Comparison of ENCODE assay signal across 10 cellular contexts in genomic region chr19:821228-821975, GRCh38. TPM values are rescaled to one million over a fixed set of nuclear protein-coding genes. Genes with fewer than 3 reads are reported as not detected.
DNase-seq lines count a peak whose midpoint lies in the region; ATAC-seq and TF ChIP-seq lines count a peak whose summit lies in the region.
"Had no signal": no experiment of that assay in that cellular context is flagged by ENCODE, and none has a peak within 500 bp of the region (broad histone marks: within the 10 kb centered on the region; RNA-seq: fewer than 3 reads in every experiment).

PLPPR3 (minus strand) TSS chr19:821955; CDS start chr19:821559, 396 bp downstream.

- 0 out of 3 replicates have a peak, but pooled peaks have one; percentile 18 for ATAC-seq in SK-N-SH treated with all-trans-retinoic acid at 6 μM for 48 hours
- no peak for ATAC-seq in omental fat pad (ENCODE audit: low FRiP score)
- ATAC-seq: gastroesophageal sphincter had no signal

- no peaks in the 10 kb centered on the region for H3K79me2 ChIP-seq in hepatocyte

- no peak within 1 kb of the TSS for H3K27ac ChIP-seq in hepatocyte
- H3K27ac ChIP-seq in prostate gland: no peak within 1 kb of the TSS
- H3K27ac ChIP-seq: gastroesophageal sphincter had no signal

- H3K4me3 Mint-ChIP-seq in activated T-helper 1 cell treated with anti-CD3 and anti-CD28 coated beads, Interleukin-12 subunit alpha, Interleukin-12 subunit beta, Interleukin-2, Interleukin-4 antibody, amounts not matched to agents 30 ng/mL and 10 ng/mL and 1 ng/mL, durations not matched to agents 14 hours and 24 hours and 36 hours: no peak within 1 kb of the TSS

- H3K36me3 Mint-ChIP-seq in activated T-helper 1 cell treated with anti-CD3 and anti-CD28 coated beads, Interleukin-12 subunit alpha, Interleukin-12 subunit beta, Interleukin-2, Interleukin-4 antibody, amounts not matched to agents 30 ng/mL and 10 ng/mL and 1 ng/mL, durations not matched to agents 14 hours and 24 hours and 36 hours (ENCODE audit: low read depth): peaks cover 5% of the 10 kb centered on the region

- 1% methylated on average over 16 of the region's 82 CpGs for WGBS in hepatocyte (ENCODE audit: low lambda C conversion rate, missing lambda C conversion rate)
- WGBS in prostate gland: 2% methylated on average over 51 of the region's 82 CpGs

- no peaks in the 10 kb centered on the region for H3K9me2 ChIP-seq in hepatocyte (replicated peaks; ENCODE audit: insufficient read depth)

- peaks cover 25% of the 10 kb centered on the region for H3K27me3 Mint-ChIP-seq in activated T-helper 1 cell treated with anti-CD3 and anti-CD28 coated beads, Interleukin-12 subunit alpha, Interleukin-12 subunit beta, Interleukin-2, Interleukin-4 antibody, amounts not matched to agents 30 ng/mL and 10 ng/mL and 1 ng/mL, durations not matched to agents 14 hours and 24 hours and 36 hours (ENCODE audit: insufficient read depth)

- H4K20me1 ChIP-seq in hepatocyte (ENCODE audit: insufficient read depth, poor library complexity, severe bottlenecking): no peaks in the 10 kb centered on the region

- H3K4me1 ChIP-seq in ES-I3 (ENCODE audit: insufficient read depth, low read length): no peaks in the 10 kb centered on the region; the same call in 1 of the 2 replicates
- H3K4me1 ChIP-seq in hepatocyte (ENCODE audit: insufficient read depth): no peaks in the 10 kb centered on the region
- peaks cover 12% of the 10 kb centered on the region for H3K4me1 ChIP-seq in prostate gland (replicated peaks)

- no peak for TF ChIP-seq CTCF in hepatocyte (IDR thresholded peaks at IDR 0.05; ENCODE audit: poor library complexity)
- TF ChIP-seq CTCF in prostate gland (IDR thresholded peaks at IDR 0.05): no peak
- no peak for TF ChIP-seq CTCF in omental fat pad (IDR thresholded peaks at IDR 0.05)

- H3K9me3 ChIP-seq in ES-I3 (ENCODE audit: control insufficient read depth, insufficient read depth, low read length): no peaks in the 10 kb centered on the region
- no peaks in the 10 kb centered on the region for H3K9me3 ChIP-seq in hepatocyte (ENCODE audit: low read depth)
- H3K9me3 ChIP-seq in prostate gland: no peaks in the 10 kb centered on the region
- H3K9me3 ChIP-seq: gastroesophageal sphincter had no signal

- DNase-seq in hepatocyte (ENCODE audit: low spot score): peak; percentile 44
- DNase-seq in prostate gland (ENCODE audit: low spot score): no peak
- no peak for DNase-seq in stimulated activated CD4-positive, alpha-beta T cell treated with anti-CD3 and anti-CD28 coated beads, Interleukin-4, amount 100 ng/mL, for 1 hour
- no peak for DNase-seq in activated T-helper 1 cell treated with anti-CD3 and anti-CD28 coated beads, Interleukin-12 subunit alpha, Interleukin-12 subunit beta, Interleukin-2, Interleukin-4 antibody, amounts not matched to agents 30 ng/mL and 10 ng/mL and 1 ng/mL, durations not matched to agents 14 hours and 24 hours and 36 hours (ENCODE audit: low spot score)
- DNase-seq in nucleus accumbens (lab: John Stamatoyannopoulos, UW): no peak
- no peak for DNase-seq in omental fat pad (ENCODE audit: low spot score)
- DNase-seq: NCI-H187 treated with DMSO at 0.1 percent for 48 hours had no signal

- peak within 1 kb of the TSS; percentile 67 for H3K4me3 ChIP-seq in hepatocyte
- peak within 1 kb of the TSS; percentile 19 to 37 for H3K4me3 ChIP-seq in prostate gland

- no peaks in the 10 kb centered on the region for H3K4me1 Mint-ChIP-seq in activated T-helper 1 cell treated with anti-CD3 and anti-CD28 coated beads, Interleukin-12 subunit alpha, Interleukin-12 subunit beta, Interleukin-2, Interleukin-4 antibody, amounts not matched to agents 30 ng/mL and 10 ng/mL and 1 ng/mL, durations not matched to agents 14 hours and 24 hours and 36 hours (ENCODE audit: low read depth)

- peak within 1 kb of the TSS; percentile 62 for H3K9ac ChIP-seq in ES-I3 (ENCODE audit: low read depth, low read length)

- peaks cover 3% of the 10 kb centered on the region for H3K9me3 Mint-ChIP-seq in activated T-helper 1 cell treated with anti-CD3 and anti-CD28 coated beads, Interleukin-12 subunit alpha, Interleukin-12 subunit beta, Interleukin-2, Interleukin-4 antibody, amounts not matched to agents 30 ng/mL and 10 ng/mL and 1 ng/mL, durations not matched to agents 14 hours and 24 hours and 36 hours

- intact Hi-C loops in prostate gland (cut with DNase I): no loop called here
- intact Hi-C loops in activated T-helper 1 cell treated with anti-CD3 and anti-CD28 coated beads, Interleukin-12 subunit alpha, Interleukin-12 subunit beta, Interleukin-2, Interleukin-4 antibody, amounts not matched to agents 30 ng/mL and 10 ng/mL and 1 ng/mL, durations not matched to agents 14 hours and 24 hours and 36 hours (cut with micrococcal nuclease): no loop called here

- no peak within 1 kb of the TSS for H3K27ac Mint-ChIP-seq in activated T-helper 1 cell treated with anti-CD3 and anti-CD28 coated beads, Interleukin-12 subunit alpha, Interleukin-12 subunit beta, Interleukin-2, Interleukin-4 antibody, amounts not matched to agents 30 ng/mL and 10 ng/mL and 1 ng/mL, durations not matched to agents 14 hours and 24 hours and 36 hours

- no peaks in the 10 kb centered on the region for H3K36me3 ChIP-seq in ES-I3 (ENCODE audit: insufficient read depth, low read length)
- H3K36me3 ChIP-seq in hepatocyte (replicated peaks; ENCODE audit: insufficient read depth, low read depth): no peaks in the 10 kb centered on the region
- no peaks in the 10 kb centered on the region for H3K36me3 ChIP-seq in prostate gland
- H3K36me3 ChIP-seq: gastroesophageal sphincter had no signal

- H2AFZ ChIP-seq in hepatocyte: peak within 1 kb of the TSS; percentile 75

- H3K4me2 ChIP-seq in hepatocyte: peak within 1 kb of the TSS; percentile 96

- H3K27me3 ChIP-seq in hepatocyte: peaks cover 7% of the 10 kb centered on the region
- peaks cover 4% of the 10 kb centered on the region for H3K27me3 ChIP-seq in prostate gland (replicated peaks; ENCODE audit: insufficient read depth)

- TF ChIP-seq POLR2A in prostate gland (IDR thresholded peaks at IDR 0.05): no peak

TF ChIP-seq in SK-N-SH treated with all-trans-retinoic acid at 6 μM for 48 hours, 23 proteins besides CTCF, POLR2A, EP300 and RAD21:
- TF ChIP-seq ZFP3 (CRISPR knock-in tag; IDR thresholded peaks at IDR 0.05): peak; percentile 97
- TF ChIP-seq, protein P1, sequence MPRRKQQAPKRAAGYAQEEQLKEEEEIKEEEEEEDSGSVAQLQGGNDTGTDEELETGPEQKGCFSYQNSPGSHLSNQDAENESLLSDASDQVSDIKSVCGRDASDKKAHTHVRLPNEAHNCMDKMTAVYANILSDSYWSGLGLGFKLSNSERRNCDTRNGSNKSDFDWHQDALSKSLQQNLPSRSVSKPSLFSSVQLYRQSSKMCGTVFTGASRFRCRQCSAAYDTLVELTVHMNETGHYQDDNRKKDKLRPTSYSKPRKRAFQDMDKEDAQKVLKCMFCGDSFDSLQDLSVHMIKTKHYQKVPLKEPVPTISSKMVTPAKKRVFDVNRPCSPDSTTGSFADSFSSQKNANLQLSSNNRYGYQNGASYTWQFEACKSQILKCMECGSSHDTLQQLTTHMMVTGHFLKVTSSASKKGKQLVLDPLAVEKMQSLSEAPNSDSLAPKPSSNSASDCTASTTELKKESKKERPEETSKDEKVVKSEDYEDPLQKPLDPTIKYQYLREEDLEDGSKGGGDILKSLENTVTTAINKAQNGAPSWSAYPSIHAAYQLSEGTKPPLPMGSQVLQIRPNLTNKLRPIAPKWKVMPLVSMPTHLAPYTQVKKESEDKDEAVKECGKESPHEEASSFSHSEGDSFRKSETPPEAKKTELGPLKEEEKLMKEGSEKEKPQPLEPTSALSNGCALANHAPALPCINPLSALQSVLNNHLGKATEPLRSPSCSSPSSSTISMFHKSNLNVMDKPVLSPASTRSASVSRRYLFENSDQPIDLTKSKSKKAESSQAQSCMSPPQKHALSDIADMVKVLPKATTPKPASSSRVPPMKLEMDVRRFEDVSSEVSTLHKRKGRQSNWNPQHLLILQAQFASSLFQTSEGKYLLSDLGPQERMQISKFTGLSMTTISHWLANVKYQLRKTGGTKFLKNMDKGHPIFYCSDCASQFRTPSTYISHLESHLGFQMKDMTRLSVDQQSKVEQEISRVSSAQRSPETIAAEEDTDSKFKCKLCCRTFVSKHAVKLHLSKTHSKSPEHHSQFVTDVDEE (CRISPR knock-in tag; IDR thresholded peaks at IDR 0.05): no peak

RNA-seq across cellular contexts. Expression of gene PLPPR3, which starts in this region (rescaled TPM):
- total RNA-seq in hepatocyte (7.6 and 11.1 TPM in 2 replicates), prostate gland (10 to 100 TPM in 1 of 2 donors, under 1 TPM in 1; 0.27 to 20.3 TPM), omental fat pad (not detected)
- 11.4 and 11.7 TPM in 2 replicates for polyA plus RNA-seq in hepatocyte
- not detected in 2 replicates for total RNA-seq in activated T-helper 1 cell treated with anti-CD3 and anti-CD28 coated beads, Interleukin-12 subunit alpha, Interleukin-12 subunit beta, Interleukin-2, Interleukin-4 antibody, amounts not matched to agents 30 ng/mL and 10 ng/mL and 1 ng/mL, durations not matched to agents 14 hours and 24 hours and 36 hours
- total RNA-seq: gastroesophageal sphincter had no signal
